ENCODE assay signal across 10 cellular contexts in genomic region chr1:21911205-21912001, GRCh38. TPM values are rescaled to one million over a fixed set of nuclear protein-coding genes. Genes with fewer than 3 reads are reported as not detected.
A peak's percentile ranks its signal among the peaks of the same experiment; 100 is the strongest.
DNase-seq lines count a peak whose midpoint lies in the region; ATAC-seq and TF ChIP-seq lines count a peak whose summit lies in the region.
"Had no signal": no experiment of that assay in that cellular context is flagged by ENCODE, and none has a peak within 500 bp of the region (broad histone marks: within the 10 kb centered on the region; RNA-seq: fewer than 3 reads in every experiment).

No MANE protein-coding gene starts in this region.

- H3K36me3 Mint-ChIP-seq in activated CD4-positive, alpha-beta T cell treated with anti-CD3 and anti-CD28 coated beads for 36 hours (ENCODE audit: low read depth), result no peaks in the 10 kb centered on the region

- H3K4me3 ChIP-seq in fibroblast of lung (replicated peaks in 1 of 4; ENCODE audit: control extremely low read depth in 1 of 4, insufficient read depth in 1 of 4, low read depth in 3 of 4, low read length in 4 of 4) (no peak overlapping the region), muscle layer of colon (ENCODE audit: low read depth in 1 of 2, low read length in 2 of 2) (peak overlapping the region in 1 of 2 donors; percentile 16), transverse colon (no peak overlapping the region)

- H3K79me2 ChIP-seq in fibroblast of lung (ENCODE audit: control insufficient read depth, insufficient read depth, low read length), result peaks cover 33% of the 10 kb centered on the region

- peak overlapping the region; percentile 69 for H3K27ac ChIP-seq in fibroblast of lung (ENCODE audit: insufficient read depth, low read length)
- peak overlapping the region; percentile 74 for H3K27ac ChIP-seq in muscle layer of colon (ENCODE audit: low read depth, low read length)
- H3K27ac ChIP-seq in transverse colon, result peak overlapping the region; percentile 74 to 98 (median 94)

- no peaks in the 10 kb centered on the region for H3K27me3 Mint-ChIP-seq in activated CD4-positive, alpha-beta T cell treated with anti-CD3 and anti-CD28 coated beads for 36 hours

- no peaks in the 10 kb centered on the region for H4K20me1 ChIP-seq in fibroblast of lung (ENCODE audit: control insufficient read depth, extremely low read depth, insufficient read depth, low read length)

- in situ Hi-C loops in transverse colon (cut with MboI; ENCODE audit: low pct_ligation_motif_present in 1 of 4, low pct_unique_long_range_greater_than_20kb in 1 of 4, low sequenced_read_pairs in 3 of 4), result no loop called here

- TF ChIP-seq EP300 in transverse colon (IDR thresholded peaks at IDR 0.05; ENCODE audit: low read depth), result no peak

- H3K4me2 ChIP-seq in fibroblast of lung (ENCODE audit: extremely low read depth, insufficient read depth, low read length), result no peak overlapping the region

- TF ChIP-seq CTCF in fibroblast of lung (conservative IDR thresholded peaks at IDR 0.05 in 1 of 2, IDR thresholded peaks at IDR 0.05 in 1 of 2; ENCODE audit: low read depth in 1 of 2, low read length in 2 of 2) (no peak), transverse colon (IDR thresholded peaks at IDR 0.05) (no peak)

- H3K4me1 Mint-ChIP-seq in activated CD4-positive, alpha-beta T cell treated with anti-CD3 and anti-CD28 coated beads for 36 hours, result peaks cover 24% of the 10 kb centered on the region

- H3K4me1 ChIP-seq in fibroblast of lung (ENCODE audit: control insufficient read depth, extremely low read depth, insufficient read depth, low read length), result peaks cover 40% of the 10 kb centered on the region
- peaks cover 94% of the 10 kb centered on the region for H3K4me1 ChIP-seq in muscle layer of colon (ENCODE audit: insufficient read depth, low read length)
- H3K4me1 ChIP-seq in transverse colon, result peaks cover 59 to 99% (median 82%) of the 10 kb centered on the region in 4 donors

- H2AFZ ChIP-seq in fibroblast of lung (ENCODE audit: low read length), result no peak overlapping the region

- H3K4me3 Mint-ChIP-seq in activated CD4-positive, alpha-beta T cell treated with anti-CD3 and anti-CD28 coated beads for 36 hours, result no peak overlapping the region

- H3K36me3 ChIP-seq in fibroblast of lung (ENCODE audit: control insufficient read depth, insufficient read depth, low read length) (peaks cover 4% of the 10 kb centered on the region), muscle layer of colon (ENCODE audit: insufficient read depth, low read length) (peaks cover 5% of the 10 kb centered on the region), transverse colon (no peaks in the 10 kb centered on the region)

- H3K9ac ChIP-seq in fibroblast of lung (ENCODE audit: insufficient read depth, low read length) (peak overlapping the region; percentile 39), muscle layer of colon (ENCODE audit: low read length) (peak overlapping the region; percentile 77)

- no peak for DNase-seq in activated CD4-positive, alpha-beta T cell treated with anti-CD3 and anti-CD28 coated beads for 36 hours
- DNase-seq in activated CD4-positive, alpha-beta T cell treated with anti-CD3 and anti-CD28 coated beads for 4 hours, result no peak
- DNase-seq in fibroblast of lung (ENCODE audit: low read depth in 2 of 2), result peak; percentile 59 to 70
- no peak for DNase-seq in transverse colon
- no peak for DNase-seq in NCI-H1105 treated with DMSO at 0.1 percent for 48 hours (lab: John Stamatoyannopoulos, UW)
- no peak for DNase-seq in stimulated activated CD4-positive, alpha-beta T cell treated with anti-CD3 and anti-CD28 coated beads, Interleukin-15, amount 100 ng/mL, for 24 hours
- DNase-seq: KG1; stimulated activated CD4-positive, alpha-beta T cell treated with anti-CD3 and anti-CD28 coated beads, Interleukin-2, amount 100 ng/mL, for 24 hours had no signal

- TF ChIP-seq POLR2A in transverse colon (IDR thresholded peaks at IDR 0.05), result no peak

- no peaks in the 10 kb centered on the region for H3K27me3 ChIP-seq in fibroblast of lung (ENCODE audit: control insufficient read depth, insufficient read depth, low read length)
- no peaks in the 10 kb centered on the region for H3K27me3 ChIP-seq in muscle layer of colon (ENCODE audit: control insufficient read depth in 1 of 2, insufficient read depth in 2 of 2, low read length in 2 of 2)
- no peaks in the 10 kb centered on the region for H3K27me3 ChIP-seq in transverse colon

- POLR2A ChIA-PET in activated CD4-positive, alpha-beta T cell treated with anti-CD3 and anti-CD28 coated beads for 36 hours (lab: Charles Lee), result interaction anchor here (0.6 kb wide), 1 partner anchor 11 kb away, joined by 3 read pairs; no protein-coding TSS in a partner anchor

- no peak for ATAC-seq in activated CD4-positive, alpha-beta T cell treated with anti-CD3 and anti-CD28 coated beads for 36 hours
- no peak for ATAC-seq in GM18861 (IDR thresholded peaks at IDR 0.05; ENCODE audit: unreplicated experiment)

- CTCF ChIA-PET in activated CD4-positive, alpha-beta T cell treated with anti-CD3 and anti-CD28 coated beads for 36 hours (lab: Charles Lee), result interaction anchor here (0.6 to 1.4 kb wide), 2 partner anchors 25 to 27 kb away, joined by 3 to 5 read pairs; no protein-coding TSS in a partner anchor

- 34 to 42% methylated on average over 5 to 9 of the region's 10 CpGs for WGBS in transverse colon (ENCODE audit: low coverage in 1 of 2), 2 donors

- H3K27ac Mint-ChIP-seq in activated CD4-positive, alpha-beta T cell treated with anti-CD3 and anti-CD28 coated beads for 36 hours, result peak overlapping the region; percentile 42

- H3K9me3 ChIP-seq in fibroblast of lung (ENCODE audit: control insufficient read depth, insufficient read depth, low read depth, low read length), result no peaks in the 10 kb centered on the region
- no peaks in the 10 kb centered on the region for H3K9me3 ChIP-seq in muscle layer of colon (ENCODE audit: low read length)
- H3K9me3 ChIP-seq in transverse colon, result no peaks in the 10 kb centered on the region

- intact Hi-C loops in activated CD4-positive, alpha-beta T cell treated with anti-CD3 and anti-CD28 coated beads for 36 hours (cut with DNase I, micrococcal nuclease), result no loop called here
- intact Hi-C loops in transverse colon (cut with DNase I; ENCODE audit: low total_unique reads), result loop anchor here (2.0 kb wide), 1 partner anchor 19 kb away; no protein-coding TSS in a partner anchor

- no peaks in the 10 kb centered on the region for H3K9me3 Mint-ChIP-seq in activated CD4-positive, alpha-beta T cell treated with anti-CD3 and anti-CD28 coated beads for 36 hours (ENCODE audit: low read depth)

RNA-seq across cellular contexts. Expression of gene HSPG2, which starts 25.7 kb away (rescaled TPM):
- 10 to 100 TPM; 19.6 to 20.6 TPM for total RNA-seq in activated CD4-positive, alpha-beta T cell treated with anti-CD3 and anti-CD28 coated beads for 36 hours
- 49.8 and 88.4 TPM in 2 replicates for total RNA-seq in fibroblast of lung
- 21.2 and 40.7 TPM in 2 replicates for polyA plus RNA-seq in fibroblast of lung
- 91.8 and 196 TPM in 2 replicates for polyA plus RNA-seq in fibroblast of lung (2012)
- polyA minus RNA-seq in fibroblast of lung (ENCODE audit: low replicate concordance), result 177 and 384 TPM in 2 replicates
- 100 to 1,000 TPM; 107 to 343 (median 228) TPM for total RNA-seq in transverse colon

Comparison
In these comparisons a context has a peak if more than half of its experiments do, and no peak if none do; other contexts are left out.
1. DNase-seq: peak in fibroblast of lung (2 of 2); none in activated CD4-positive, alpha-beta T cell treated with anti-CD3 and anti-CD28 coated beads for 36 hours (single experiment), activated CD4-positive, alpha-beta T cell treated with anti-CD3 and anti-CD28 coated beads for 4 hours (0 of 2), transverse colon (single experiment), NCI-H1105 treated with DMSO at 0.1 percent for 48 hours (single experiment) and stimulated activated CD4-positive, alpha-beta T cell treated with anti-CD3 and anti-CD28 coated beads, Interleukin-15, amount 100 ng/mL, for 24 hours (single experiment).
2. Peak in every context shown above with its lines, with median percentiles within 50 percentile points of each other: H3K27ac ChIP-seq.